In genomic region chr5:169300468-169301385, GRCh38 we compare ENCODE assay signal across 8 cellular contexts.
DNase-seq lines count a peak whose midpoint lies in the region; ATAC-seq and TF ChIP-seq lines count a peak whose summit lies in the region.

SLIT3 (minus strand) TSS chr5:169301139; CDS start chr5:169300709, 430 bp downstream.

- peaks cover 28% of the 10 kb centered on the region for H3K27me3 ChIP-seq in brain microvascular endothelial cell (replicated peaks)
- H3K27me3 ChIP-seq in iPS-18a (ENCODE audit: control insufficient read depth, insufficient read depth, low read length): peaks cover 51% of the 10 kb centered on the region

- H3K4me3 Mint-ChIP-seq in stimulated activated memory B cell treated with anti-CD40 and anti-IgM and Interleukin-4, amounts not matched to agents 10 μg/mL and 1 μg/mL and 100 μg/mL, for 72 hours: no peak within 1 kb of the TSS

- H3K4me1 ChIP-seq in iPS-18a (ENCODE audit: control insufficient read depth, low read depth, low read length): peaks cover 5% of the 10 kb centered on the region

- in situ Hi-C loops in brain microvascular endothelial cell (cut with HindIII; ENCODE audit: low pct_ligation_motif_present, low sequenced_read_pairs): no loop called here

- DNase-seq in HS-5 (ENCODE audit: low read depth) (peak; percentile 41), brain microvascular endothelial cell (peak; percentile 43), HCEC 1CT (no peak)
- no peak for DNase-seq in effector CD4-positive, alpha-beta T cell

- TF ChIP-seq CTCF in brain microvascular endothelial cell (IDR thresholded peaks at IDR 0.05; ENCODE audit: low read depth, low read length, missing control alignments): peak; percentile 7

- H3K36me3 ChIP-seq in brain microvascular endothelial cell (replicated peaks): no peaks in the 10 kb centered on the region
- H3K36me3 ChIP-seq in iPS-18a (ENCODE audit: control insufficient read depth, low read depth, low read length): no peaks in the 10 kb centered on the region

- H3K36me3 Mint-ChIP-seq in stimulated activated memory B cell treated with anti-CD40 and anti-IgM and Interleukin-4, amounts not matched to agents 10 μg/mL and 1 μg/mL and 100 μg/mL, for 72 hours: no peaks in the 10 kb centered on the region

- no peak within 1 kb of the TSS for H3K9ac ChIP-seq in iPS-18a (ENCODE audit: low read length)

- peaks cover 3% of the 10 kb centered on the region for H3K9me3 Mint-ChIP-seq in stimulated activated memory B cell treated with anti-CD40 and anti-IgM and Interleukin-4, amounts not matched to agents 10 μg/mL and 1 μg/mL and 100 μg/mL, for 72 hours

- peak; percentile 4 for ATAC-seq in stimulated activated memory B cell treated with anti-CD40 and anti-IgM and Interleukin-4, amounts not matched to agents 10 μg/mL and 1 μg/mL and 100 μg/mL, for 72 hours
- no peak for ATAC-seq in GM21576 (IDR thresholded peaks at IDR 0.05; ENCODE audit: unreplicated experiment)
- no peak for ATAC-seq in GM21825 (IDR thresholded peaks at IDR 0.05; ENCODE audit: unreplicated experiment)

- H3K27me3 Mint-ChIP-seq in stimulated activated memory B cell treated with anti-CD40 and anti-IgM and Interleukin-4, amounts not matched to agents 10 μg/mL and 1 μg/mL and 100 μg/mL, for 72 hours: peaks cover 56% of the 10 kb centered on the region

- peaks cover 10% of the 10 kb centered on the region for H3K4me1 Mint-ChIP-seq in stimulated activated memory B cell treated with anti-CD40 and anti-IgM and Interleukin-4, amounts not matched to agents 10 μg/mL and 1 μg/mL and 100 μg/mL, for 72 hours

- H3K4me3 ChIP-seq in brain microvascular endothelial cell (ENCODE audit: low read depth, low read length) (peak within 1 kb of the TSS; percentile 47), iPS-18a (ENCODE audit: low read length) (peak within 1 kb of the TSS; percentile 64)

- H3K9me3 ChIP-seq in iPS-18a (ENCODE audit: control insufficient read depth, low read depth, low read length): no peaks in the 10 kb centered on the region

- H3K27ac ChIP-seq in brain microvascular endothelial cell (no peak within 1 kb of the TSS), iPS-18a (ENCODE audit: low read length) (no peak within 1 kb of the TSS)

- no peak within 1 kb of the TSS for H3K27ac Mint-ChIP-seq in stimulated activated memory B cell treated with anti-CD40 and anti-IgM and Interleukin-4, amounts not matched to agents 10 μg/mL and 1 μg/mL and 100 μg/mL, for 72 hours

Comparison
In these comparisons a context has a peak if more than half of its experiments do, and no peak if none do; other contexts are left out.
1. DNase-seq: peak in HS-5 (single experiment) and brain microvascular endothelial cell (single experiment); none in effector CD4-positive, alpha-beta T cell (single experiment) and HCEC 1CT (single experiment).